In the genomic region with DNA sequence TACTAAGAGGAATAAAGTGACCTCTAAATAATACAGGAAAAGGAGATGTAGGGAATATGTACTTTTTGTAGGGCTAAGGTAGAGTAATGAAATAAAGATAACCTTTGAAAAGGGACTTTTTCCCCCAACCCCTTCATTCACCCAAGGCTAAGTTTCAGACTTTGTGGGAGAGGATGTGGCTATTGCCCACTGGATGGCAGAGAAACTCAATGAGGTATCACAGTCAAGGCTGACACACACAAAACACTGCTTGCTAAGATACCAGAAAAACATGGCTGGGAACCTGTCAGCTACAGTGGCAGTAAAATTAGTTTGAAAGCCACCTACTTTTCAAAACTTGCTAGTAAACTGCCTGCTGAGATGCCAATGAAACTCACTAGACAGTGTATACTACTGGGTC, we compare ENCODE assay signal across 28 cellular contexts.
DNase-seq lines count a peak whose midpoint lies in the region; ATAC-seq and TF ChIP-seq lines count a peak whose summit lies in the region.
"Had no signal": no experiment of that assay in that cellular context is flagged by ENCODE, and none has a peak within 500 bp of the region (broad histone marks: within the 10 kb centered on the region; RNA-seq: fewer than 3 reads in every experiment).

No MANE protein-coding gene starts in this region.

- H2AFZ ChIP-seq in KMS-11 (ENCODE audit: low read depth) = no peak overlapping the region

- no peaks in the 10 kb centered on the region for H3K9me3 Mint-ChIP-seq in activated CD4-positive, alpha-beta T cell treated with anti-CD3 and anti-CD28 coated beads, Interleukin-2, amount 10 ng/mL, durations not matched to agents 7 days and 5 days
- no peaks in the 10 kb centered on the region for H3K9me3 Mint-ChIP-seq in activated CD4-positive, alpha-beta T cell treated with anti-CD3 and anti-CD28 coated beads, Interleukin-2, amount 10 ng/mL, durations not matched to agents 24 days and 14 days
- H3K9me3 Mint-ChIP-seq in stimulated activated effector memory CD8-positive, alpha-beta T cell treated with anti-CD3 and anti-CD28 coated beads, Interleukin-12 subunit alpha, Interleukin-12 subunit beta, amount 100 ng/mL, for 72 hours = no peaks in the 10 kb centered on the region
- H3K9me3 Mint-ChIP-seq: CD4-positive, alpha-beta T cell had no signal

- H3K4me3 ChIP-seq in KMS-11 (IDR thresholded peaks at IDR 0.05; ENCODE audit: insufficient read depth, low read depth, low read length) = no peak overlapping the region
- H3K4me3 ChIP-seq in left ventricle myocardium inferior = no peak overlapping the region
- H3K4me3 ChIP-seq: adrenal gland, lung, prostate gland, SK-N-MC, upper lobe of right lung had no signal

- H3K27ac ChIP-seq in KMS-11 = peak overlapping the region; percentile 59
- H3K27ac ChIP-seq in left ventricle myocardium inferior (replicated peaks) = no peak overlapping the region
- H3K27ac ChIP-seq: adrenal gland, prostate gland, RWPE1, SK-N-MC, upper lobe of right lung had no signal

- POLR2A ChIA-PET in activated CD4-positive, alpha-beta T cell treated with anti-CD3 and anti-CD28 coated beads, Interleukin-2, amount 10 ng/mL, durations not matched to agents 7 days and 5 days (lab: Charles Lee) = no interaction called here

- no peak overlapping the region for H3K4me3 Mint-ChIP-seq in activated CD4-positive, alpha-beta T cell treated with anti-CD3 and anti-CD28 coated beads, Interleukin-2, amount 10 ng/mL, durations not matched to agents 7 days and 5 days
- no peak overlapping the region for H3K4me3 Mint-ChIP-seq in activated CD4-positive, alpha-beta T cell treated with anti-CD3 and anti-CD28 coated beads, Interleukin-2, amount 10 ng/mL, durations not matched to agents 24 days and 14 days
- H3K4me3 Mint-ChIP-seq in stimulated activated effector memory CD8-positive, alpha-beta T cell treated with anti-CD3 and anti-CD28 coated beads, Interleukin-12 subunit alpha, Interleukin-12 subunit beta, amount 100 ng/mL, for 72 hours = no peak overlapping the region
- H3K4me3 Mint-ChIP-seq: brain; CD4-positive, alpha-beta T cell; T-helper 17 cell had no signal

- no peak for TF ChIP-seq CTCF in KMS-11 (conservative IDR thresholded peaks at IDR 0.05; ENCODE audit: low read depth, low read length)
- TF ChIP-seq CTCF in left ventricle myocardium inferior (IDR thresholded peaks at IDR 0.05; ENCODE audit: borderline replicate concordance) = no peak

- H3K36me3 ChIP-seq in KMS-11 (ENCODE audit: insufficient read depth) = no peaks in the 10 kb centered on the region
- H3K36me3 ChIP-seq in left ventricle myocardium inferior = peaks cover 63% of the 10 kb centered on the region

- peak; percentile 22 for DNase-seq in activated CD4-positive, alpha-beta T cell treated with anti-CD3 and anti-CD28 coated beads, Interleukin-2, amount 10 ng/mL, durations not matched to agents 7 days and 5 days
- DNase-seq in activated CD4-positive, alpha-beta T cell treated with anti-CD3 and anti-CD28 coated beads, Interleukin-2, amount 10 ng/mL, durations not matched to agents 24 days and 14 days = no peak
- DNase-seq in stimulated activated effector memory CD8-positive, alpha-beta T cell treated with anti-CD3 and anti-CD28 coated beads, Interleukin-12 subunit alpha, Interleukin-12 subunit beta, amount 100 ng/mL, for 72 hours (ENCODE audit: low spot score in 2 of 2) = no peak
- DNase-seq in left ventricle myocardium inferior (no peak), DMS79 (lab: John Stamatoyannopoulos, UW) (no peak)
- DNase-seq: activated CD4-positive, alpha-beta T cell treated with anti-CD3 and anti-CD28 coated beads for 48 hours; activated CD8-positive, alpha-beta memory T cell treated with anti-CD3 and anti-CD28 coated beads, Interleukin-2, amount 50 U/mL, for 4 hours; activated effector memory CD4-positive, alpha-beta T cell treated with Interleukin-2 at 50 U/mL for 16 hours; adrenal gland; CD4-positive, alpha-beta T cell; glutamatergic neuron; Kasumi-1; kidney glomerular epithelial cell; NCI-H1694; NCI-H2171 treated with DMSO at 0.1 percent for 48 hours; NCI-H69; stimulated activated CD8-positive, alpha-beta memory T cell treated with anti-CD3 and anti-CD28 coated beads, Interleukin-4, amount 100 ng/mL, for 48 hours; substantia nigra; T-helper 17 cell; upper lobe of right lung had no signal

- H3K4me1 Mint-ChIP-seq in activated CD4-positive, alpha-beta T cell treated with anti-CD3 and anti-CD28 coated beads, Interleukin-2, amount 10 ng/mL, durations not matched to agents 7 days and 5 days = peaks cover 15% of the 10 kb centered on the region
- no peaks in the 10 kb centered on the region for H3K4me1 Mint-ChIP-seq in activated CD4-positive, alpha-beta T cell treated with anti-CD3 and anti-CD28 coated beads, Interleukin-2, amount 10 ng/mL, durations not matched to agents 24 days and 14 days
- H3K4me1 Mint-ChIP-seq in stimulated activated effector memory CD8-positive, alpha-beta T cell treated with anti-CD3 and anti-CD28 coated beads, Interleukin-12 subunit alpha, Interleukin-12 subunit beta, amount 100 ng/mL, for 72 hours = peaks cover 10% of the 10 kb centered on the region
- H3K4me1 Mint-ChIP-seq: T-helper 17 cell had no signal

- H3K27me3 ChIP-seq in KMS-11 (ENCODE audit: insufficient read depth, low read depth) = no peaks in the 10 kb centered on the region
- H3K27me3 ChIP-seq in left ventricle myocardium inferior (ENCODE audit: low read depth) = no peaks in the 10 kb centered on the region
- H3K27me3 ChIP-seq: adrenal gland, upper lobe of right lung had no signal

- H3K36me3 Mint-ChIP-seq in activated CD4-positive, alpha-beta T cell treated with anti-CD3 and anti-CD28 coated beads, Interleukin-2, amount 10 ng/mL, durations not matched to agents 7 days and 5 days (ENCODE audit: low read depth) = peaks cover 7% of the 10 kb centered on the region
- peaks cover 1% of the 10 kb centered on the region for H3K36me3 Mint-ChIP-seq in activated CD4-positive, alpha-beta T cell treated with anti-CD3 and anti-CD28 coated beads, Interleukin-2, amount 10 ng/mL, durations not matched to agents 24 days and 14 days (ENCODE audit: low read depth)
- H3K36me3 Mint-ChIP-seq in stimulated activated effector memory CD8-positive, alpha-beta T cell treated with anti-CD3 and anti-CD28 coated beads, Interleukin-12 subunit alpha, Interleukin-12 subunit beta, amount 100 ng/mL, for 72 hours = peaks cover 27% of the 10 kb centered on the region

- H4K20me1 ChIP-seq in KMS-11 (ENCODE audit: insufficient read depth) = no peaks in the 10 kb centered on the region

- H3K4me1 ChIP-seq in KMS-11 (ENCODE audit: low read depth, poor library complexity, severe bottlenecking) = peaks cover 30% of the 10 kb centered on the region
- peaks cover 24% of the 10 kb centered on the region for H3K4me1 ChIP-seq in left ventricle myocardium inferior
- H3K4me1 ChIP-seq: prostate gland, upper lobe of right lung had no signal

- ATAC-seq in GM18909 (IDR thresholded peaks at IDR 0.05; ENCODE audit: poor library complexity, unreplicated experiment) = peak; percentile 47
- peak; percentile 90 for ATAC-seq in stimulated activated effector memory CD8-positive, alpha-beta T cell treated with anti-CD3 and anti-CD28 coated beads, Interleukin-12 subunit alpha, Interleukin-12 subunit beta, amount 100 ng/mL, for 72 hours
- ATAC-seq in HG03565 (IDR thresholded peaks at IDR 0.05; ENCODE audit: unreplicated experiment) = no peak
- ATAC-seq: T-helper 17 cell, upper lobe of right lung had no signal

- intact Hi-C loops in activated CD4-positive, alpha-beta T cell treated with anti-CD3 and anti-CD28 coated beads, Interleukin-2, amount 10 ng/mL, durations not matched to agents 24 days and 14 days (cut with micrococcal nuclease) = no loop called here
- intact Hi-C loops in left ventricle myocardium inferior (cut with micrococcal nuclease) = no loop called here

- H3K79me2 ChIP-seq in KMS-11 (ENCODE audit: insufficient read depth, low read depth) = no peaks in the 10 kb centered on the region

- no peaks in the 10 kb centered on the region for H3K27me3 Mint-ChIP-seq in activated CD4-positive, alpha-beta T cell treated with anti-CD3 and anti-CD28 coated beads, Interleukin-2, amount 10 ng/mL, durations not matched to agents 7 days and 5 days
- no peaks in the 10 kb centered on the region for H3K27me3 Mint-ChIP-seq in activated CD4-positive, alpha-beta T cell treated with anti-CD3 and anti-CD28 coated beads, Interleukin-2, amount 10 ng/mL, durations not matched to agents 24 days and 14 days
- H3K27me3 Mint-ChIP-seq: brain; CD4-positive, alpha-beta T cell; T-helper 17 cell had no signal

- no peak overlapping the region for H3K27ac Mint-ChIP-seq in activated CD4-positive, alpha-beta T cell treated with anti-CD3 and anti-CD28 coated beads, Interleukin-2, amount 10 ng/mL, durations not matched to agents 7 days and 5 days
- H3K27ac Mint-ChIP-seq in activated CD4-positive, alpha-beta T cell treated with anti-CD3 and anti-CD28 coated beads, Interleukin-2, amount 10 ng/mL, durations not matched to agents 24 days and 14 days = no peak overlapping the region
- peak overlapping the region; percentile 44 for H3K27ac Mint-ChIP-seq in stimulated activated effector memory CD8-positive, alpha-beta T cell treated with anti-CD3 and anti-CD28 coated beads, Interleukin-12 subunit alpha, Interleukin-12 subunit beta, amount 100 ng/mL, for 72 hours
- H3K27ac Mint-ChIP-seq: brain; CD4-positive, alpha-beta T cell; T-helper 17 cell had no signal

- H3K9me3 ChIP-seq in left ventricle myocardium inferior (replicated peaks) = peaks cover 7% of the 10 kb centered on the region
- H3K9me3 ChIP-seq: adrenal gland, prostate gland, upper lobe of right lung had no signal

- no peak overlapping the region for H3K9ac ChIP-seq in KMS-11

- H3K4me2 ChIP-seq in KMS-11 = peak overlapping the region; percentile 40; the same call in 1 of the 2 replicates

- CTCF ChIA-PET in activated CD4-positive, alpha-beta T cell treated with anti-CD3 and anti-CD28 coated beads, Interleukin-2, amount 10 ng/mL, durations not matched to agents 7 days and 5 days (lab: Charles Lee) = no interaction called here
